In genomic region chr19:50977626-50978025, GRCh38 we compare ENCODE assay signal across 1 cellular context.
TF ChIP-seq lines count a peak whose summit lies in the region.

No MANE protein-coding gene starts in this region.

TF ChIP-seq in HCT116, 20 proteins besides CTCF, POLR2A, EP300 and RAD21:
- TF ChIP-seq JUND (IDR thresholded peaks at IDR 0.05) (0 out of 2 replicates have a peak, but pooled peaks have one; percentile 9), CBX3 (IDR thresholded peaks at IDR 0.05; ENCODE audit: low read depth) (0 out of 2 replicates have a peak, but pooled peaks have one; percentile 19), SP1 (IDR thresholded peaks at IDR 0.05; ENCODE audit: low read depth) (0 out of 2 replicates have a peak, but pooled peaks have one; percentile 26), ELF1 (IDR thresholded peaks at IDR 0.05; ENCODE audit: borderline replicate concordance, low read depth) (no peak), SRF (IDR thresholded peaks at IDR 0.05; ENCODE audit: low read depth) (no peak), ZNF274 (IDR thresholded peaks at IDR 0.05; ENCODE audit: low read depth, low read length) (no peak), ZBTB33 (IDR thresholded peaks at IDR 0.05; ENCODE audit: extremely low read depth, insufficient replicate concordance, low read length) (no peak)
TF ChIP-seq in HCT116: peak in this region for 3.
